Comparison of ENCODE assay signal across 17 cellular contexts in the genomic region with DNA sequence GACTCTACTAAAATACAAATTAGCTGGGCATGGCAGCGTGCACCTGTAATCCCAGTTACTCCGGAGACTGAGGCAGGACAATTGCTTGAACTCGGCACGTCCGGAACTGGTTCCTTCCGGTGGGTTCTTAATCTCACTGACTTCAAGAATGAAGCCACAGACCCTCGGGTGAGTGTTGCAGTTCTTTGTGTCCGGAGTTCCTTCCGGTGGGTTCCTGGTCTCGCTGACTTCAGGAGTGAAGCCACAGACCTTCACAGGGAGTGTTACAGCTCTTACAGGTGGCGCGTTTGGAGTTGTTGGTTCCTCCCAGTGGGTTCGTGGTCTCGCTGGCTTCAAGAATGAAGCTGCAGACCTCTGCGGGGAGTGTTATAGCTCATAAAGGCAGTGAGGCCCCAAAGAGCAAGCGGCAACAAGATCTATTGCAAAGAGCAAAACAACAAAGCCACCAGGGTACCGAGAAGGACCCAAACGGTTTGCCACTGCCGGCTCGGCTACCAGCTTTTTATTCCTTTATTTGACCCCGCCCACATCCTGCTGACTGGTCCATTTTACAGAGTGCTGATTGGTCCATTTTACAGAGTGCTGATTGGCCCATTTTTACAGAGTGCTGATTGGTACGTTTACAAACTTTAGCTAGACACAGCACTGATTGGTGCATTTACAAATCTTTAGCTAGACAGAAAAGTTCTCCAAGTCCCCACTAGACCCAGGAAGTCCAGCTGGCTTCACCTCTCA. TPM values are rescaled to one million over a fixed set of nuclear protein-coding genes. Genes with fewer than 3 reads are reported as not detected.
DNase-seq lines count a peak whose midpoint lies in the region; ATAC-seq and TF ChIP-seq lines count a peak whose summit lies in the region.
"Had no signal": no experiment of that assay in that cellular context is flagged by ENCODE, and none has a peak within 500 bp of the region (broad histone marks: within the 10 kb centered on the region; RNA-seq: fewer than 3 reads in every experiment).

No MANE protein-coding gene starts in this region.

- no peaks in the 10 kb centered on the region for H3K4me1 ChIP-seq in aorta (ENCODE audit: control insufficient read depth in 1 of 2, insufficient read depth in 2 of 2, low read length in 2 of 2)
- H3K4me1 ChIP-seq: HAP-1, SJCRH30 had no signal

- H3K4me3 Mint-ChIP-seq in activated CD8-positive, alpha-beta T cell treated with anti-CD3 and anti-CD28 coated beads for 36 hours = peak overlapping the region; percentile 63
- H3K4me3 Mint-ChIP-seq in immature natural killer cell = peak overlapping the region; percentile 73 to 87 (median 82)
- H3K4me3 Mint-ChIP-seq: dendritic cell treated with granulocyte-macrophage colony-stimulating factor and Interleukin-4, amounts not matched to agents 40 ng/mL and 50 ng/mL, for 4 days had no signal

- no peaks in the 10 kb centered on the region for H3K27me3 ChIP-seq in aorta (ENCODE audit: control insufficient read depth in 1 of 2, insufficient read depth in 2 of 2, low read length in 1 of 2)
- H3K27me3 ChIP-seq: adrenal gland, SJCRH30 had no signal

- CTCF ChIA-PET in activated CD8-positive, alpha-beta T cell treated with anti-CD3 and anti-CD28 coated beads for 36 hours (lab: Charles Lee) = interaction anchor here (0.9 to 2.6 kb wide), 4 partner anchors 10 to 472 kb away, joined by 3 to 19 read pairs (median 6); partner anchors contain the start of genes BRD9 and TRIP13

- H3K9me3 ChIP-seq in aorta (ENCODE audit: control insufficient read depth, low read length) = no peaks in the 10 kb centered on the region
- H3K9me3 ChIP-seq: adrenal gland, HAP-1, SJCRH30 had no signal

- intact Hi-C loops in left ventricle myocardium superior (cut with micrococcal nuclease) (no loop called here), Right ventricle myocardium inferior (cut with DNase I) (no loop called here), aorta (cut with DNase I) (no loop called here)
- intact Hi-C loops in activated CD8-positive, alpha-beta T cell treated with anti-CD3 and anti-CD28 coated beads for 36 hours (cut with micrococcal nuclease) = no loop called here

- WGBS in aorta, 2 donors = 87 to 88% methylated on average over 22 of the region's 22 CpGs

- POLR2A ChIA-PET in activated CD8-positive, alpha-beta T cell treated with anti-CD3 and anti-CD28 coated beads for 36 hours (lab: Charles Lee) = interaction anchor here (1.1 to 1.4 kb wide), 3 partner anchors 21 to 249 kb away, joined by 3 to 4 read pairs (median 3); no protein-coding TSS in a partner anchor

- no peaks in the 10 kb centered on the region for H3K9me3 Mint-ChIP-seq in activated CD8-positive, alpha-beta T cell treated with anti-CD3 and anti-CD28 coated beads for 36 hours
- H3K9me3 Mint-ChIP-seq in immature natural killer cell = no peaks in the 10 kb centered on the region
- H3K9me3 Mint-ChIP-seq: dendritic cell treated with granulocyte-macrophage colony-stimulating factor and Interleukin-4, amounts not matched to agents 40 ng/mL and 50 ng/mL, for 4 days had no signal

- H3K36me3 Mint-ChIP-seq in activated CD8-positive, alpha-beta T cell treated with anti-CD3 and anti-CD28 coated beads for 36 hours (ENCODE audit: low read depth) = no peaks in the 10 kb centered on the region
- H3K36me3 Mint-ChIP-seq in immature natural killer cell = no peaks in the 10 kb centered on the region

- H3K36me3 ChIP-seq in aorta (ENCODE audit: control insufficient read depth in 1 of 2, insufficient read depth in 2 of 2, low read length in 1 of 2) = no peaks in the 10 kb centered on the region
- H3K36me3 ChIP-seq: adrenal gland, HAP-1, SJCRH30, WERI-Rb-1 had no signal

- peaks cover 8% of the 10 kb centered on the region for H3K4me1 Mint-ChIP-seq in activated CD8-positive, alpha-beta T cell treated with anti-CD3 and anti-CD28 coated beads for 36 hours (ENCODE audit: low read depth)
- peaks cover 17 to 23% of the 10 kb centered on the region in 2 donors for H3K4me1 Mint-ChIP-seq in immature natural killer cell

- H3K27me3 Mint-ChIP-seq in activated CD8-positive, alpha-beta T cell treated with anti-CD3 and anti-CD28 coated beads for 36 hours = peaks cover 2% of the 10 kb centered on the region
- peaks cover 2 to 14% (median 3%) of the 10 kb centered on the region in 3 donors for H3K27me3 Mint-ChIP-seq in immature natural killer cell (ENCODE audit: low read depth in 3 of 3)

- H3K4me3 ChIP-seq in aorta (ENCODE audit: low read length in 2 of 2) = no peak overlapping the region
- H3K4me3 ChIP-seq: adrenal gland, HAP-1, SJCRH30 had no signal

- no peak overlapping the region for H3K27ac ChIP-seq in aorta (ENCODE audit: low read depth in 1 of 2, low read length in 2 of 2)
- H3K27ac ChIP-seq: adrenal gland, SJCRH30, WERI-Rb-1 had no signal

- no peak for TF ChIP-seq CTCF in activated CD8-positive, alpha-beta T cell treated with anti-CD3 and anti-CD28 coated beads for 36 hours (IDR thresholded peaks at IDR 0.05)
- TF ChIP-seq CTCF in omental fat pad (IDR thresholded peaks at IDR 0.05) = no peak

- DNase-seq in left ventricle myocardium superior = peak; percentile 15
- no peak for DNase-seq in Right ventricle myocardium inferior (ENCODE audit: missing footprints)
- DNase-seq in activated CD8-positive, alpha-beta T cell treated with anti-CD3 and anti-CD28 coated beads for 36 hours = peak; percentile 66
- peak; percentile 58 to 76 (median 61) for DNase-seq in immature natural killer cell
- DNase-seq in aorta = peak; percentile 15 to 29
- no peak for DNase-seq in omental fat pad (ENCODE audit: low spot score)
- no peak for DNase-seq in NCI-H526 treated with DMSO at 0.1 percent for 48 hours (lab: John Stamatoyannopoulos, UW)
- DNase-seq: NCI-H187, SJCRH30, WERI-Rb-1 had no signal

- no peak for ATAC-seq in left ventricle myocardium superior
- ATAC-seq in Right ventricle myocardium inferior = no peak
- ATAC-seq in activated CD8-positive, alpha-beta T cell treated with anti-CD3 and anti-CD28 coated beads for 36 hours = peak; percentile 57
- ATAC-seq in aorta (ENCODE audit: low FRiP score) = no peak
- ATAC-seq in omental fat pad (ENCODE audit: low FRiP score) = no peak
- ATAC-seq in HG02588 (IDR thresholded peaks at IDR 0.05; ENCODE audit: unreplicated experiment) = no peak

- peak overlapping the region; percentile 76 for H3K27ac Mint-ChIP-seq in activated CD8-positive, alpha-beta T cell treated with anti-CD3 and anti-CD28 coated beads for 36 hours
- peak overlapping the region; percentile 66 to 92 (median 78) for H3K27ac Mint-ChIP-seq in immature natural killer cell
- H3K27ac Mint-ChIP-seq: dendritic cell treated with granulocyte-macrophage colony-stimulating factor and Interleukin-4, amounts not matched to agents 40 ng/mL and 50 ng/mL, for 4 days had no signal

RNA-seq across cellular contexts. Expression of gene SLC6A19, which starts 28.6 kb away (rescaled TPM):
- total RNA-seq in left ventricle myocardium superior (not detected), Right ventricle myocardium inferior (not detected), aorta (under 1 TPM in 1 of 2 donors, not detected in 1; 0.12 TPM), omental fat pad (not detected)
- not detected for total RNA-seq in activated CD8-positive, alpha-beta T cell treated with anti-CD3 and anti-CD28 coated beads for 36 hours
- polyA plus RNA-seq in immature natural killer cell (not detected), aorta (1 to 10 TPM in 1 of 2 donors, not detected in 1; 9.5 TPM)
- total RNA-seq: adrenal gland, mononuclear cell, pulmonary artery endothelial cell, SJCRH30 had no signal
- polyA plus RNA-seq: adrenal gland, BJ had no signal

RNA-seq across cellular contexts. Expression of gene SLC6A18, which starts 52.3 kb away (rescaled TPM):
- total RNA-seq in left ventricle myocardium superior = not detected
- total RNA-seq in Right ventricle myocardium inferior = not detected
- not detected for total RNA-seq in activated CD8-positive, alpha-beta T cell treated with anti-CD3 and anti-CD28 coated beads for 36 hours
- polyA plus RNA-seq in immature natural killer cell = not detected
- total RNA-seq in aorta = not detected
- polyA plus RNA-seq in aorta = not detected
- not detected for total RNA-seq in omental fat pad
- total RNA-seq: adrenal gland, mononuclear cell, pulmonary artery endothelial cell, SJCRH30 had no signal
- polyA plus RNA-seq: adrenal gland, BJ had no signal

Comparison
In these comparisons a context has a peak if more than half of its experiments do, and no peak if none do; other contexts are left out.
1. DNase-seq: peak in left ventricle myocardium superior (single experiment), activated CD8-positive, alpha-beta T cell treated with anti-CD3 and anti-CD28 coated beads for 36 hours (single experiment), immature natural killer cell (3 of 3) and aorta (2 of 2); none in Right ventricle myocardium inferior (single experiment), omental fat pad (single experiment) and NCI-H526 treated with DMSO at 0.1 percent for 48 hours (single experiment).